In genomic region chr15:76195506-76196285, GRCh38 we compare ENCODE assay signal across 17 cellular contexts.
DNase-seq lines count a peak whose midpoint lies in the region; ATAC-seq and TF ChIP-seq lines count a peak whose summit lies in the region.
"Had no signal": no experiment of that assay in that cellular context is flagged by ENCODE, and none has a peak within 500 bp of the region (broad histone marks: within the 10 kb centered on the region; RNA-seq: fewer than 3 reads in every experiment).

No MANE protein-coding gene starts in this region.

- peaks cover 4% of the 10 kb centered on the region for H3K27me3 Mint-ChIP-seq in CD4-positive, CD25-positive, alpha-beta regulatory T cell
- peaks cover 2% of the 10 kb centered on the region for H3K27me3 Mint-ChIP-seq in activated B cell treated with CpG ODN at 0.5 μM for 24 hours

- H3K27ac ChIP-seq in CD4-positive, CD25-positive, alpha-beta regulatory T cell (ENCODE audit: insufficient read depth, low read length, poor library complexity, severe bottlenecking) = no peak overlapping the region
- H3K27ac ChIP-seq in left ventricle myocardium inferior (replicated peaks) (peak overlapping the region; percentile 79), sigmoid colon (peak overlapping the region in 3 of 4 donors; percentile 44 to 75 (median 72)), A673 (ENCODE audit: low read depth, low read length, poor library complexity, severe bottlenecking) (no peak overlapping the region)
- H3K27ac ChIP-seq: brain microvascular endothelial cell had no signal

- POLR2A ChIA-PET in activated B cell treated with CpG ODN at 0.5 μM for 24 hours (lab: Charles Lee) = no interaction called here
- POLR2A ChIA-PET in A673 (lab: Charles Lee; ENCODE audit: low non-redundant PET) = no interaction called here

- TF ChIP-seq CTCF in activated B cell treated with CpG ODN at 0.5 μM for 24 hours (IDR thresholded peaks at IDR 0.05) (no peak), left ventricle myocardium inferior (IDR thresholded peaks at IDR 0.05; ENCODE audit: borderline replicate concordance) (no peak), sigmoid colon (IDR thresholded peaks at IDR 0.05) (no peak), A673 (conservative IDR thresholded peaks at IDR 0.05; ENCODE audit: low read depth, low read length) (no peak)

- no peak overlapping the region for H3K4me3 ChIP-seq in CD4-positive, CD25-positive, alpha-beta regulatory T cell (ENCODE audit: low read depth, low read length)
- no peak overlapping the region for H3K4me3 ChIP-seq in left ventricle myocardium inferior
- H3K4me3 ChIP-seq in sigmoid colon = no peak overlapping the region
- no peak overlapping the region for H3K4me3 ChIP-seq in A673 (ENCODE audit: low read depth, low read length, poor library complexity, severe bottlenecking)
- H3K4me3 ChIP-seq: SJCRH30 had no signal

- WGBS in sigmoid colon, 2 donors = 81 to 91% methylated on average over 8 of the region's 8 CpGs

- peaks cover 3 to 14% (median 9%) of the 10 kb centered on the region in 4 donors for H3K4me1 Mint-ChIP-seq in CD4-positive, CD25-positive, alpha-beta regulatory T cell
- H3K4me1 Mint-ChIP-seq in activated B cell treated with CpG ODN at 0.5 μM for 24 hours = peaks cover 29% of the 10 kb centered on the region

- peaks cover 15% of the 10 kb centered on the region for H3K4me1 ChIP-seq in CD4-positive, CD25-positive, alpha-beta regulatory T cell (ENCODE audit: control insufficient read depth, insufficient read depth, low read length, poor library complexity, severe bottlenecking)
- H3K4me1 ChIP-seq in left ventricle myocardium inferior (peaks cover 51% of the 10 kb centered on the region), sigmoid colon (peaks cover 0 to 53% (median 46%) of the 10 kb centered on the region in 4 donors), A673 (ENCODE audit: insufficient read depth, low read length, poor library complexity, severe bottlenecking) (peaks cover 10% of the 10 kb centered on the region)

- peak overlapping the region in 2 of 3 donors; percentile 17 to 18 for H3K27ac Mint-ChIP-seq in CD4-positive, CD25-positive, alpha-beta regulatory T cell
- H3K27ac Mint-ChIP-seq in activated B cell treated with CpG ODN at 0.5 μM for 24 hours = no peak overlapping the region
- H3K27ac Mint-ChIP-seq: stimulated activated naive CD8-positive, alpha-beta T cell treated with anti-CD3 and anti-CD28 coated beads, Interleukin-15, amount 100 ng/mL, for 72 hours had no signal

- H3K9me3 ChIP-seq in CD4-positive, CD25-positive, alpha-beta regulatory T cell (ENCODE audit: control insufficient read depth in 2 of 2, low read length in 2 of 2) = no peaks in the 10 kb centered on the region
- H3K9me3 ChIP-seq in left ventricle myocardium inferior (replicated peaks) = no peaks in the 10 kb centered on the region
- H3K9me3 ChIP-seq in sigmoid colon = no peaks in the 10 kb centered on the region
- no peaks in the 10 kb centered on the region for H3K9me3 ChIP-seq in A673 (ENCODE audit: low read depth, low read length, poor library complexity, severe bottlenecking)
- H3K9me3 ChIP-seq: SJCRH30 had no signal

- no TSS peak for BruUV-seq in A673 (replicated peaks; lab: Mats Ljungman, UMichigan)

- ATAC-seq in CD4-positive, CD25-positive, alpha-beta regulatory T cell (ENCODE audit: low read depth in 2 of 2) = no peak
- ATAC-seq in activated B cell treated with CpG ODN at 0.5 μM for 24 hours (ENCODE audit: low read depth) = no peak
- no peak for ATAC-seq in GM18502 (IDR thresholded peaks at IDR 0.05; ENCODE audit: poor library complexity, unreplicated experiment)
- no peak for ATAC-seq in left lobe of liver
- ATAC-seq: stimulated activated naive CD8-positive, alpha-beta T cell treated with anti-CD3 and anti-CD28 coated beads, Interleukin-15, amount 100 ng/mL, for 72 hours had no signal

- TF ChIP-seq POLR2A in sigmoid colon (IDR thresholded peaks at IDR 0.05) = no peak

- H3K4me3 Mint-ChIP-seq in CD4-positive, CD25-positive, alpha-beta regulatory T cell = no peak overlapping the region
- H3K4me3 Mint-ChIP-seq in activated B cell treated with CpG ODN at 0.5 μM for 24 hours = no peak overlapping the region
- H3K4me3 Mint-ChIP-seq: stimulated activated naive CD8-positive, alpha-beta T cell treated with anti-CD3 and anti-CD28 coated beads, Interleukin-15, amount 100 ng/mL, for 72 hours had no signal

- CTCF ChIA-PET in activated B cell treated with CpG ODN at 0.5 μM for 24 hours (lab: Charles Lee) = no interaction called here
- CTCF ChIA-PET in A673 (lab: Charles Lee) = no interaction called here

- no peaks in the 10 kb centered on the region for H3K36me3 ChIP-seq in CD4-positive, CD25-positive, alpha-beta regulatory T cell (ENCODE audit: control insufficient read depth, insufficient read depth, low read length)
- H3K36me3 ChIP-seq in left ventricle myocardium inferior (no peaks in the 10 kb centered on the region), sigmoid colon (no peaks in the 10 kb centered on the region), A673 (ENCODE audit: insufficient read depth, low read length, poor library complexity, severe bottlenecking) (no peaks in the 10 kb centered on the region)
- H3K36me3 ChIP-seq: brain microvascular endothelial cell, SJCRH30 had no signal

- H3K9me3 Mint-ChIP-seq in CD4-positive, CD25-positive, alpha-beta regulatory T cell = no peaks in the 10 kb centered on the region
- no peaks in the 10 kb centered on the region for H3K9me3 Mint-ChIP-seq in activated B cell treated with CpG ODN at 0.5 μM for 24 hours
- H3K9me3 Mint-ChIP-seq: stimulated activated naive CD8-positive, alpha-beta T cell treated with anti-CD3 and anti-CD28 coated beads, Interleukin-15, amount 100 ng/mL, for 72 hours had no signal

- no peaks in the 10 kb centered on the region for H3K27me3 ChIP-seq in CD4-positive, CD25-positive, alpha-beta regulatory T cell (ENCODE audit: control insufficient read depth, insufficient read depth, low read length)
- peaks cover 28% of the 10 kb centered on the region for H3K27me3 ChIP-seq in left ventricle myocardium inferior (ENCODE audit: low read depth)
- peaks cover 0 to 21% (median 19%) of the 10 kb centered on the region in 3 donors for H3K27me3 ChIP-seq in sigmoid colon
- H3K27me3 ChIP-seq in A673 (replicated peaks; ENCODE audit: insufficient read depth, low read depth, low read length, poor library complexity) = no peaks in the 10 kb centered on the region
- H3K27me3 ChIP-seq: brain microvascular endothelial cell, SJCRH30 had no signal

- no peak for DNase-seq in CD4-positive, CD25-positive, alpha-beta regulatory T cell
- DNase-seq in activated B cell treated with CpG ODN at 0.5 μM for 24 hours (peak; percentile 9), left ventricle myocardium inferior (no peak), sigmoid colon (no peak), A673 (ENCODE audit: low spot score) (no peak), NCI-H345 (lab: John Stamatoyannopoulos, UW) (no peak), left lobe of liver (ENCODE audit: low spot score) (no peak)
- DNase-seq: activated CD4-positive, alpha-beta T cell treated with anti-CD3 and anti-CD28 coated beads for 48 hours; activated CD8-positive, alpha-beta memory T cell treated with anti-CD3 and anti-CD28 coated beads, Interleukin-2, amount 50 U/mL, for 48 hours; activated naive CD4-positive, alpha-beta T cell treated with anti-CD3 and anti-CD28 coated beads, Interleukin-2, amount 50 U/mL, for 16 hours; effector memory CD4-positive, alpha-beta T cell; NCI-H146; stimulated activated naive CD8-positive, alpha-beta T cell treated with anti-CD3 and anti-CD28 coated beads, Interleukin-15, amount 100 ng/mL, for 72 hours; T-helper 9 cell had no signal

- intact Hi-C loops in activated B cell treated with CpG ODN at 0.5 μM for 24 hours (cut with micrococcal nuclease) = loop anchor here (10.0 kb wide), 1 partner anchor 1679 kb away; no protein-coding TSS in a partner anchor
- intact Hi-C loops in left ventricle myocardium inferior (cut with micrococcal nuclease) = no loop called here
- intact Hi-C loops in sigmoid colon (cut with DNase I) = loop anchor here (2.0 kb wide), 1 partner anchor 115 kb away; the partner anchor contains the start of gene ETFA
- intact Hi-C loops in A673 (cut with micrococcal nuclease; ENCODE audit: unreplicated experiment) = no loop called here

- TF ChIP-seq EP300 in sigmoid colon (IDR thresholded peaks at IDR 0.05) = no peak

- no peaks in the 10 kb centered on the region for H3K36me3 Mint-ChIP-seq in CD4-positive, CD25-positive, alpha-beta regulatory T cell
- no peaks in the 10 kb centered on the region for H3K36me3 Mint-ChIP-seq in activated B cell treated with CpG ODN at 0.5 μM for 24 hours (ENCODE audit: low read depth)

Comparison
In these comparisons a context has a peak if more than half of its experiments do, and no peak if none do; other contexts are left out.
1. H3K27ac ChIP-seq: peak in left ventricle myocardium inferior (single experiment) and sigmoid colon (3 of 4); none in CD4-positive, CD25-positive, alpha-beta regulatory T cell (single experiment) and A673 (single experiment).
2. intact Hi-C loops: an anchor here in activated B cell treated with CpG ODN at 0.5 μM for 24 hours (10.0 kb wide) and sigmoid colon (2.0 kb wide); none called in left ventricle myocardium inferior and A673.